1 cellular context compared by ENCODE assay signal in the genomic region with DNA sequence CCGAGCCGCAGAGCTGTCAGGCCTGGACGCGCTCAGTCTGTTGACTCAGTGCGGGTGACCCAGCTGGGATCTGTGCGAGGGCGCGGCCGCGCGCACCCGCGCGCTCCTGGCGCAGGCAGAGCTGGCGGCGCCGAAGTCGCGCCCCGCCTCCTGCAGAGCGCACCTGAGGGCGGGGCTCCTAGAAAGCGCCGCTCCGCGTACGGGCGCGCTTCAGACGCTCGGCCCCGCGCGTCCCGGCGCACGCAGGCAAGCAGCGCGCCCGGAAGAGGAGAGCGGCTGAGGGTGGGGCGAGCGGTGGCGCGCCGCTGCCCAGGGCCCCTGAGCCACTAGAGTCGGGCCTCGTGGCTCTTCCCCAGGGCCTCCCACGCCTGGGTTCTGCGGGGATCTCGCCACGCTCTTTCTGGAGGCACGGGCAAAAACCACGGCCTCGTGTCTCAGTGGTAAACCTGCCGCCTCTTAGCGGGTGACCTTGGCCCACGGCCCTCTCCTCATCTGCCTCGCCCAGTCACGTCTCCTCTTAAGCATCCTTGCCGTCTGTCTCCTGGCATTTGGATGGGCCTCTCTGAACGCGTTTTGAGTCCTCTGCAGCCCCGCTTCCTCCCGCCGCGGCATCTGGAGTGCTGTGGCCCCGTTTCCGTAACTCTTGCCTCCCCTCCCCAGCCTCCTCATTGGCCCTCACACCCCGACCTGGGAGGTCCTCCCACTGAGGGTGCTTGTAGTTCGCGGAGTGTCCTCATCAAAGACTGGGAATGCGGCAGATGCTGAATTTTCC.
TF ChIP-seq lines count a peak whose summit lies in the region.

A gene with protein sequence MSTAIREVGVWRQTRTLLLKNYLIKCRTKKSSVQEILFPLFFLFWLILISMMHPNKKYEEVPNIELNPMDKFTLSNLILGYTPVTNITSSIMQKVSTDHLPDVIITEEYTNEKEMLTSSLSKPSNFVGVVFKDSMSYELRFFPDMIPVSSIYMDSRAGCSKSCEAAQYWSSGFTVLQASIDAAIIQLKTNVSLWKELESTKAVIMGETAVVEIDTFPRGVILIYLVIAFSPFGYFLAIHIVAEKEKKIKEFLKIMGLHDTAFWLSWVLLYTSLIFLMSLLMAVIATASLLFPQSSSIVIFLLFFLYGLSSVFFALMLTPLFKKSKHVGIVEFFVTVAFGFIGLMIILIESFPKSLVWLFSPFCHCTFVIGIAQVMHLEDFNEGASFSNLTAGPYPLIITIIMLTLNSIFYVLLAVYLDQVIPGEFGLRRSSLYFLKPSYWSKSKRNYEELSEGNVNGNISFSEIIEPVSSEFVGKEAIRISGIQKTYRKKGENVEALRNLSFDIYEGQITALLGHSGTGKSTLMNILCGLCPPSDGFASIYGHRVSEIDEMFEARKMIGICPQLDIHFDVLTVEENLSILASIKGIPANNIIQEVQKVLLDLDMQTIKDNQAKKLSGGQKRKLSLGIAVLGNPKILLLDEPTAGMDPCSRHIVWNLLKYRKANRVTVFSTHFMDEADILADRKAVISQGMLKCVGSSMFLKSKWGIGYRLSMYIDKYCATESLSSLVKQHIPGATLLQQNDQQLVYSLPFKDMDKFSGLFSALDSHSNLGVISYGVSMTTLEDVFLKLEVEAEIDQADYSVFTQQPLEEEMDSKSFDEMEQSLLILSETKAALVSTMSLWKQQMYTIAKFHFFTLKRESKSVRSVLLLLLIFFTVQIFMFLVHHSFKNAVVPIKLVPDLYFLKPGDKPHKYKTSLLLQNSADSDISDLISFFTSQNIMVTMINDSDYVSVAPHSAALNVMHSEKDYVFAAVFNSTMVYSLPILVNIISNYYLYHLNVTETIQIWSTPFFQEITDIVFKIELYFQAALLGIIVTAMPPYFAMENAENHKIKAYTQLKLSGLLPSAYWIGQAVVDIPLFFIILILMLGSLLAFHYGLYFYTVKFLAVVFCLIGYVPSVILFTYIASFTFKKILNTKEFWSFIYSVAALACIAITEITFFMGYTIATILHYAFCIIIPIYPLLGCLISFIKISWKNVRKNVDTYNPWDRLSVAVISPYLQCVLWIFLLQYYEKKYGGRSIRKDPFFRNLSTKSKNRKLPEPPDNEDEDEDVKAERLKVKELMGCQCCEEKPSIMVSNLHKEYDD (N-terminal part only) (minus strand): TSS at position 74 of the 772 bp plus-strand sequence. CDS start 12,718 bp downstream, outside the sequence.

TF ChIP-seq in HepG2, 621 proteins besides CTCF, POLR2A, EP300 and RAD21 (continued from another document and continues in another):
- peak; percentile 90; the same call in 1 of the 2 replicates for TF ChIP-seq ZNF253 (CRISPR knock-in tag; IDR thresholded peaks at IDR 0.05; ENCODE audit: borderline replicate concordance)
- TF ChIP-seq, protein P1, sequence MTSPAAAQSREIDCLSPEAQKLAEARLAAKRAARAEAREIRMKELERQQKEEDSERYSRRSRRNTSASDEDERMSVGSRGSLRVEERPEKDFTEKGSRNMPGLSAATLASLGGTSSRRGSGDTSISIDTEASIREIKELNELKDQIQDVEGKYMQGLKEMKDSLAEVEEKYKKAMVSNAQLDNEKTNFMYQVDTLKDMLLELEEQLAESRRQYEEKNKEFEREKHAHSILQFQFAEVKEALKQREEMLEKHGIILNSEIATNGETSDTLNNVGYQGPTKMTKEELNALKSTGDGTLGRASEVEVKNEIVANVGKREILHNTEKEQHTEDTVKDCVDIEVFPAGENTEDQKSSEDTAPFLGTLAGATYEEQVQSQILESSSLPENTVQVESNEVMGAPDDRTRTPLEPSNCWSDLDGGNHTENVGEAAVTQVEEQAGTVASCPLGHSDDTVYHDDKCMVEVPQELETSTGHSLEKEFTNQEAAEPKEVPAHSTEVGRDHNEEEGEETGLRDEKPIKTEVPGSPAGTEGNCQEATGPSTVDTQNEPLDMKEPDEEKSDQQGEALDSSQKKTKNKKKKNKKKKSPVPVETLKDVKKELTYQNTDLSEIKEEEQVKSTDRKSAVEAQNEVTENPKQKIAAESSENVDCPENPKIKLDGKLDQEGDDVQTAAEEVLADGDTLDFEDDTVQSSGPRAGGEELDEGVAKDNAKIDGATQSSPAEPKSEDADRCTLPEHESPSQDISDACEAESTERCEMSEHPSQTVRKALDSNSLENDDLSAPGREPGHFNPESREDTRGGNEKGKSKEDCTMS (CRISPR knock-in tag; conservative IDR thresholded peaks at IDR 0.05) = no peak
- peak; percentile 76; the same call in 1 of the 2 replicates for TF ChIP-seq ELF3 (CRISPR knock-in tag; IDR thresholded peaks at IDR 0.05)
- peak; percentile 20 for TF ChIP-seq CBFB (CRISPR knock-in tag; IDR thresholded peaks at IDR 0.05)
- TF ChIP-seq CREB1 (IDR thresholded peaks at IDR 0.05) = no peak
- no peak for TF ChIP-seq CREB1 (CRISPR knock-in tag; IDR thresholded peaks at IDR 0.05)
- TF ChIP-seq ETV6 (CRISPR knock-in tag; conservative IDR thresholded peaks at IDR 0.05) = 0 out of 2 replicates have a peak, but pooled peaks have one; percentile 25
- peak; percentile 37; the same call in 1 of the 2 replicates for TF ChIP-seq ZMAT3 (CRISPR knock-in tag; conservative IDR thresholded peaks at IDR 0.05)
- TF ChIP-seq HNF4G (IDR thresholded peaks at IDR 0.05; ENCODE audit: borderline replicate concordance, low read depth, low read length) = no peak
- peak; percentile 17; the same call in 1 of the 2 replicates for TF ChIP-seq HNF4G (CRISPR knock-in tag; IDR thresholded peaks at IDR 0.05; ENCODE audit: borderline replicate concordance, low read depth)
- TF ChIP-seq, protein P2, sequence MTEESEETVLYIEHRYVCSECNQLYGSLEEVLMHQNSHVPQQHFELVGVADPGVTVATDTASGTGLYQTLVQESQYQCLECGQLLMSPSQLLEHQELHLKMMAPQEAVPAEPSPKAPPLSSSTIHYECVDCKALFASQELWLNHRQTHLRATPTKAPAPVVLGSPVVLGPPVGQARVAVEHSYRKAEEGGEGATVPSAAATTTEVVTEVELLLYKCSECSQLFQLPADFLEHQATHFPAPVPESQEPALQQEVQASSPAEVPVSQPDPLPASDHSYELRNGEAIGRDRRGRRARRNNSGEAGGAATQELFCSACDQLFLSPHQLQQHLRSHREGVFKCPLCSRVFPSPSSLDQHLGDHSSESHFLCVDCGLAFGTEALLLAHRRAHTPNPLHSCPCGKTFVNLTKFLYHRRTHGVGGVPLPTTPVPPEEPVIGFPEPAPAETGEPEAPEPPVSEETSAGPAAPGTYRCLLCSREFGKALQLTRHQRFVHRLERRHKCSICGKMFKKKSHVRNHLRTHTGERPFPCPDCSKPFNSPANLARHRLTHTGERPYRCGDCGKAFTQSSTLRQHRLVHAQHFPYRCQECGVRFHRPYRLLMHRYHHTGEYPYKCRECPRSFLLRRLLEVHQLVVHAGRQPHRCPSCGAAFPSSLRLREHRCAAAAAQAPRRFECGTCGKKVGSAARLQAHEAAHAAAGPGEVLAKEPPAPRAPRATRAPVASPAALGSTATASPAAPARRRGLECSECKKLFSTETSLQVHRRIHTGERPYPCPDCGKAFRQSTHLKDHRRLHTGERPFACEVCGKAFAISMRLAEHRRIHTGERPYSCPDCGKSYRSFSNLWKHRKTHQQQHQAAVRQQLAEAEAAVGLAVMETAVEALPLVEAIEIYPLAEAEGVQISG (CRISPR knock-in tag; IDR thresholded peaks at IDR 0.05) = peak; percentile 77
- TF ChIP-seq HES4 (CRISPR knock-in tag; IDR thresholded peaks at IDR 0.05; ENCODE audit: borderline replicate concordance) = peak; percentile 63
- TF ChIP-seq ZNF3 (CRISPR knock-in tag; IDR thresholded peaks at IDR 0.05) = no peak
- TF ChIP-seq HNRNPK (IDR thresholded peaks at IDR 0.05; ENCODE audit: low read depth, low read length, poor library complexity, severe bottlenecking) = peak; percentile 99
- no peak for TF ChIP-seq IKZF1 (IDR thresholded peaks at IDR 0.05)
- TF ChIP-seq ZNF605 (CRISPR knock-in tag; IDR thresholded peaks at IDR 0.05) = peak; percentile 15; the same call in 1 of the 2 replicates
- no peak; the same call in 1 of the 2 replicates for TF ChIP-seq SMAD1 (CRISPR knock-in tag; IDR thresholded peaks at IDR 0.05; ENCODE audit: borderline replicate concordance, low read depth)
- TF ChIP-seq MIXL1 (CRISPR knock-in tag; IDR thresholded peaks at IDR 0.05) = no peak; the same call in 1 of the 2 replicates
- TF ChIP-seq ZNF430 (CRISPR knock-in tag; IDR thresholded peaks at IDR 0.05) = no peak
- TF ChIP-seq, protein P3, sequence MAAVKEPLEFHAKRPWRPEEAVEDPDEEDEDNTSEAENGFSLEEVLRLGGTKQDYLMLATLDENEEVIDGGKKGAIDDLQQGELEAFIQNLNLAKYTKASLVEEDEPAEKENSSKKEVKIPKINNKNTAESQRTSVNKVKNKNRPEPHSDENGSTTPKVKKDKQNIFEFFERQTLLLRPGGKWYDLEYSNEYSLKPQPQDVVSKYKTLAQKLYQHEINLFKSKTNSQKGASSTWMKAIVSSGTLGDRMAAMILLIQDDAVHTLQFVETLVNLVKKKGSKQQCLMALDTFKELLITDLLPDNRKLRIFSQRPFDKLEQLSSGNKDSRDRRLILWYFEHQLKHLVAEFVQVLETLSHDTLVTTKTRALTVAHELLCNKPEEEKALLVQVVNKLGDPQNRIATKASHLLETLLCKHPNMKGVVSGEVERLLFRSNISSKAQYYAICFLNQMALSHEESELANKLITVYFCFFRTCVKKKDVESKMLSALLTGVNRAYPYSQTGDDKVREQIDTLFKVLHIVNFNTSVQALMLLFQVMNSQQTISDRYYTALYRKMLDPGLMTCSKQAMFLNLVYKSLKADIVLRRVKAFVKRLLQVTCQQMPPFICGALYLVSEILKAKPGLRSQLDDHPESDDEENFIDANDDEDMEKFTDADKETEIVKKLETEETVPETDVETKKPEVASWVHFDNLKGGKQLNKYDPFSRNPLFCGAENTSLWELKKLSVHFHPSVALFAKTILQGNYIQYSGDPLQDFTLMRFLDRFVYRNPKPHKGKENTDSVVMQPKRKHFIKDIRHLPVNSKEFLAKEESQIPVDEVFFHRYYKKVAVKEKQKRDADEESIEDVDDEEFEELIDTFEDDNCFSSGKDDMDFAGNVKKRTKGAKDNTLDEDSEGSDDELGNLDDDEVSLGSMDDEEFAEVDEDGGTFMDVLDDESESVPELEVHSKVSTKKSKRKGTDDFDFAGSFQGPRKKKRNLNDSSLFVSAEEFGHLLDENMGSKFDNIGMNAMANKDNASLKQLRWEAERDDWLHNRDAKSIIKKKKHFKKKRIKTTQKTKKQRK (IDR thresholded peaks at IDR 0.05; ENCODE audit: low read length) = no peak
- TF ChIP-seq, protein P4, sequence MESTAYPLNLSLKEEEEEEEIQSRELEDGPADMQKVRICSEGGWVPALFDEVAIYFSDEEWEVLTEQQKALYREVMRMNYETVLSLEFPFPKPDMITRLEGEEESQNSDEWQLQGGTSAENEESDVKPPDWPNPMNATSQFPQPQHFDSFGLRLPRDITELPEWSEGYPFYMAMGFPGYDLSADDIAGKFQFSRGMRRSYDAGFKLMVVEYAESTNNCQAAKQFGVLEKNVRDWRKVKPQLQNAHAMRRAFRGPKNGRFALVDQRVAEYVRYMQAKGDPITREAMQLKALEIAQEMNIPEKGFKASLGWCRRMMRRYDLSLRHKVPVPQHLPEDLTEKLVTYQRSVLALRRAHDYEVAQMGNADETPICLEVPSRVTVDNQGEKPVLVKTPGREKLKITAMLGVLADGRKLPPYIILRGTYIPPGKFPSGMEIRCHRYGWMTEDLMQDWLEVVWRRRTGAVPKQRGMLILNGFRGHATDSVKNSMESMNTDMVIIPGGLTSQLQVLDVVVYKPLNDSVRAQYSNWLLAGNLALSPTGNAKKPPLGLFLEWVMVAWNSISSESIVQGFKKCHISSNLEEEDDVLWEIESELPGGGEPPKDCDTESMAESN (CRISPR knock-in tag; conservative IDR thresholded peaks at IDR 0.05) = peak; percentile 79
- peak; percentile 88 for TF ChIP-seq KAT8 (CRISPR knock-in tag; IDR thresholded peaks at IDR 0.05)
- peak; percentile 28; the same call in 1 of the 2 replicates for TF ChIP-seq RARA (CRISPR knock-in tag; IDR thresholded peaks at IDR 0.05)
- TF ChIP-seq NFKB2 (CRISPR knock-in tag; IDR thresholded peaks at IDR 0.05; ENCODE audit: borderline replicate concordance) = no peak; the same call in 1 of the 2 replicates
- TF ChIP-seq MBD4 (IDR thresholded peaks at IDR 0.05; ENCODE audit: borderline replicate concordance, low read length) = no peak
- no peak for TF ChIP-seq GTF2F1 (IDR thresholded peaks at IDR 0.05; ENCODE audit: low read length)
- 0 out of 2 replicates have a peak, but pooled peaks have one; percentile 63 for TF ChIP-seq ZNF761 (CRISPR knock-in tag; conservative IDR thresholded peaks at IDR 0.05)
- TF ChIP-seq, protein P5, sequence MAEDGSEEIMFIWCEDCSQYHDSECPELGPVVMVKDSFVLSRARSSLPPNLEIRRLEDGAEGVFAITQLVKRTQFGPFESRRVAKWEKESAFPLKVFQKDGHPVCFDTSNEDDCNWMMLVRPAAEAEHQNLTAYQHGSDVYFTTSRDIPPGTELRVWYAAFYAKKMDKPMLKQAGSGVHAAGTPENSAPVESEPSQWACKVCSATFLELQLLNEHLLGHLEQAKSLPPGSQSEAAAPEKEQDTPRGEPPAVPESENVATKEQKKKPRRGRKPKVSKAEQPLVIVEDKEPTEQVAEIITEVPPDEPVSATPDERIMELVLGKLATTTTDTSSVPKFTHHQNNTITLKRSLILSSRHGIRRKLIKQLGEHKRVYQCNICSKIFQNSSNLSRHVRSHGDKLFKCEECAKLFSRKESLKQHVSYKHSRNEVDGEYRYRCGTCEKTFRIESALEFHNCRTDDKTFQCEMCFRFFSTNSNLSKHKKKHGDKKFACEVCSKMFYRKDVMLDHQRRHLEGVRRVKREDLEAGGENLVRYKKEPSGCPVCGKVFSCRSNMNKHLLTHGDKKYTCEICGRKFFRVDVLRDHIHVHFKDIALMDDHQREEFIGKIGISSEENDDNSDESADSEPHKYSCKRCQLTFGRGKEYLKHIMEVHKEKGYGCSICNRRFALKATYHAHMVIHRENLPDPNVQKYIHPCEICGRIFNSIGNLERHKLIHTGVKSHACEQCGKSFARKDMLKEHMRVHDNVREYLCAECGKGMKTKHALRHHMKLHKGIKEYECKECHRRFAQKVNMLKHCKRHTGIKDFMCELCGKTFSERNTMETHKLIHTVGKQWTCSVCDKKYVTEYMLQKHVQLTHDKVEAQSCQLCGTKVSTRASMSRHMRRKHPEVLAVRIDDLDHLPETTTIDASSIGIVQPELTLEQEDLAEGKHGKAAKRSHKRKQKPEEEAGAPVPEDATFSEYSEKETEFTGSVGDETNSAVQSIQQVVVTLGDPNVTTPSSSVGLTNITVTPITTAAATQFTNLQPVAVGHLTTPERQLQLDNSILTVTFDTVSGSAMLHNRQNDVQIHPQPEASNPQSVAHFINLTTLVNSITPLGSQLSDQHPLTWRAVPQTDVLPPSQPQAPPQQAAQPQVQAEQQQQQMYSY (CRISPR knock-in tag; IDR thresholded peaks at IDR 0.05) = no peak
- TF ChIP-seq MED1 (CRISPR knock-in tag; IDR thresholded peaks at IDR 0.05) = peak; percentile 76
- TF ChIP-seq, protein P6, sequence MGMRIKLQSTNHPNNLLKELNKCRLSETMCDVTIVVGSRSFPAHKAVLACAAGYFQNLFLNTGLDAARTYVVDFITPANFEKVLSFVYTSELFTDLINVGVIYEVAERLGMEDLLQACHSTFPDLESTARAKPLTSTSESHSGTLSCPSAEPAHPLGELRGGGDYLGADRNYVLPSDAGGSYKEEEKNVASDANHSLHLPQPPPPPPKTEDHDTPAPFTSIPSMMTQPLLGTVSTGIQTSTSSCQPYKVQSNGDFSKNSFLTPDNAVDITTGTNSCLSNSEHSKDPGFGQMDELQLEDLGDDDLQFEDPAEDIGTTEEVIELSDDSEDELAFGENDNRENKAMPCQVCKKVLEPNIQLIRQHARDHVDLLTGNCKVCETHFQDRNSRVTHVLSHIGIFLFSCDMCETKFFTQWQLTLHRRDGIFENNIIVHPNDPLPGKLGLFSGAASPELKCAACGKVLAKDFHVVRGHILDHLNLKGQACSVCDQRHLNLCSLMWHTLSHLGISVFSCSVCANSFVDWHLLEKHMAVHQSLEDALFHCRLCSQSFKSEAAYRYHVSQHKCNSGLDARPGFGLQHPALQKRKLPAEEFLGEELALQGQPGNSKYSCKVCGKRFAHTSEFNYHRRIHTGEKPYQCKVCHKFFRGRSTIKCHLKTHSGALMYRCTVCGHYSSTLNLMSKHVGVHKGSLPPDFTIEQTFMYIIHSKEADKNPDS (CRISPR knock-in tag; IDR thresholded peaks at IDR 0.05) = no peak
- no peak for TF ChIP-seq ZNF264 (CRISPR knock-in tag; IDR thresholded peaks at IDR 0.05)
